In genomic region chrX:115941388-115941787, GRCh38 we compare ENCODE assay signal across 9 cellular contexts.
"Had no signal": no experiment of that assay in that cellular context is flagged by ENCODE, and none has a peak within 500 bp of the region (broad histone marks: within the 10 kb centered on the region; RNA-seq: fewer than 3 reads in every experiment).

No MANE protein-coding gene starts in this region.

- H3K9me3 ChIP-seq: testis, upper lobe of right lung had no signal

- H3K4me3 ChIP-seq: testis, upper lobe of right lung had no signal

- H3K4me1 ChIP-seq: testis, upper lobe of right lung had no signal

- H3K36me3 ChIP-seq: esophagus muscularis mucosa, upper lobe of right lung had no signal

- H3K27me3 ChIP-seq: esophagus muscularis mucosa, testis, upper lobe of right lung had no signal

- H3K27ac ChIP-seq: testis, upper lobe of right lung had no signal

- DNase-seq: activated CD4-positive, alpha-beta T cell treated with anti-CD3 and anti-CD28 coated beads, Interleukin-2, amount 50 U/mL, for 48 hours; activated CD8-positive, alpha-beta memory T cell treated with anti-CD3 and anti-CD28 coated beads, Interleukin-2, amount 10 ng/mL, durations not matched to agents 7 days and 5 days; activated effector memory CD4-positive, alpha-beta T cell treated with anti-CD3 and anti-CD28 coated beads, Interleukin-2, amount 50 U/mL, for 16 hours; stimulated activated CD4-positive, alpha-beta T cell treated with anti-CD3 and anti-CD28 coated beads, Interleukin-12 subunit alpha, Interleukin-12 subunit beta, amount 100 ng/mL, for 4 hours; stimulated activated naive CD4-positive, alpha-beta T cell treated with Interleukin-2 at 50 U/mL for 16 hours; testis; upper lobe of right lung had no signal

- ATAC-seq: activated CD4-positive, CD25-positive, alpha-beta regulatory T cell treated with anti-CD3 and anti-CD28 coated beads, Interleukin-2, amount 50 U/mL, for 24 hours; activated CD8-positive, alpha-beta memory T cell treated with anti-CD3 and anti-CD28 coated beads, Interleukin-2, amount 10 ng/mL, durations not matched to agents 7 days and 5 days; upper lobe of right lung had no signal
